Comparison of ENCODE assay signal across 1 cellular context in genomic region chr3:183349421-183350157, GRCh38.
TF ChIP-seq lines count a peak whose summit lies in the region.

No MANE protein-coding gene starts in this region.

TF ChIP-seq in GM23338, 12 proteins besides CTCF, POLR2A, EP300 and RAD21 (continued from another document):
- TF ChIP-seq ETS1 (IDR thresholded peaks at IDR 0.05) (no peak), ZNF114 (CRISPR knock-in tag; IDR thresholded peaks at IDR 0.05) (no peak)
